In genomic region chr19:48618278-48618915, GRCh38 we compare ENCODE assay signal across 9 cellular contexts. TPM values are rescaled to one million over a fixed set of nuclear protein-coding genes. Genes with fewer than 3 reads are reported as not detected.
DNase-seq lines count a peak whose midpoint lies in the region; FAIRE-seq and TF ChIP-seq lines count a peak whose summit lies in the region.
"Had no signal": no experiment of that assay in that cellular context is flagged by ENCODE, and none has a peak within 500 bp of the region (broad histone marks: within the 10 kb centered on the region; RNA-seq: fewer than 3 reads in every experiment).

No MANE protein-coding gene starts in this region.

- H3K4me3 ChIP-seq in HAP-1 (peak overlapping the region; percentile 96), left ventricle myocardium inferior (peak overlapping the region; percentile 79), small intestine (ENCODE audit: low read depth in 1 of 2, low read length in 2 of 2) (peak overlapping the region; percentile 79 to 81)

- peak overlapping the region; percentile 88 for H3K27ac ChIP-seq in left ventricle myocardium inferior (replicated peaks)
- peak overlapping the region; percentile 72 to 95 for H3K27ac ChIP-seq in small intestine (ENCODE audit: low read depth in 1 of 2, low read length in 1 of 2)

- H3K9me3 Mint-ChIP-seq in activated CD4-positive, alpha-beta memory T cell treated with anti-CD3 and anti-CD28 coated beads for 36 hours, result no peaks in the 10 kb centered on the region

- POLR2A ChIA-PET in activated CD4-positive, alpha-beta memory T cell treated with anti-CD3 and anti-CD28 coated beads for 36 hours (lab: Charles Lee), result interaction anchor here (0.6 to 2.6 kb wide), 8 partner anchors 9 to 284 kb away, joined by 3 to 15 read pairs (median 5); partner anchors contain the start of gene CA11

- in situ Hi-C loops in HAP-1 (cut with MboI; ENCODE audit: low sequenced_read_pairs), result no loop called here

- H3K27ac Mint-ChIP-seq in activated CD4-positive, alpha-beta memory T cell treated with anti-CD3 and anti-CD28 coated beads for 36 hours, result peak overlapping the region; percentile 97

- FAIRE-seq in small intestine (lab: Jason Lieb, UNC), result no peak

- peaks cover 28% of the 10 kb centered on the region for H3K4me1 ChIP-seq in HAP-1
- peaks cover 75% of the 10 kb centered on the region for H3K4me1 ChIP-seq in left ventricle myocardium inferior
- peaks cover 0 to 5% of the 10 kb centered on the region in 2 donors for H3K4me1 ChIP-seq in small intestine (ENCODE audit: control insufficient read depth in 2 of 2, insufficient read depth in 1 of 2, low read depth in 1 of 2, low read length in 1 of 2)

- no peak for TF ChIP-seq CTCF in left ventricle myocardium inferior (IDR thresholded peaks at IDR 0.05; ENCODE audit: borderline replicate concordance)

- CTCF ChIA-PET in activated CD4-positive, alpha-beta memory T cell treated with anti-CD3 and anti-CD28 coated beads for 36 hours (lab: Charles Lee), result interaction anchor here (0.9 to 1.8 kb wide), 3 partner anchors 9 to 30 kb away, joined by 3 to 6 read pairs (median 4); partner anchors contain the start of gene CA11

- H3K36me3 Mint-ChIP-seq in activated CD4-positive, alpha-beta memory T cell treated with anti-CD3 and anti-CD28 coated beads for 36 hours, result peaks cover 53% of the 10 kb centered on the region

- H3K4me3 Mint-ChIP-seq in activated CD4-positive, alpha-beta memory T cell treated with anti-CD3 and anti-CD28 coated beads for 36 hours, result peak overlapping the region; percentile 96

- DNase-seq in HAP-1 (ENCODE audit: low spot score in 2 of 2), result no peak
- DNase-seq in activated CD4-positive, alpha-beta memory T cell treated with anti-CD3 and anti-CD28 coated beads for 36 hours, result no peak
- no peak for DNase-seq in left ventricle myocardium inferior
- no peak for DNase-seq in small intestine
- no peak for DNase-seq in DMS153 treated with DMSO at 0.1 percent for 48 hours (lab: John Stamatoyannopoulos, UW; ENCODE audit: unreplicated experiment)
- no peak for DNase-seq in NOMO-1 treated with dmso at 0.1 percent for 144 hours (lab: John Stamatoyannopoulos, UW; ENCODE audit: unreplicated experiment)
- DNase-seq in AG20443 (ENCODE audit: low spot score), result no peak
- no peak for DNase-seq in activated CD8-positive, alpha-beta memory T cell treated with anti-CD3 and anti-CD28 coated beads, Interleukin-2, amount 50 U/mL, for 48 hours

- H3K27me3 Mint-ChIP-seq in activated CD4-positive, alpha-beta memory T cell treated with anti-CD3 and anti-CD28 coated beads for 36 hours, result no peaks in the 10 kb centered on the region

- no peaks in the 10 kb centered on the region for H3K27me3 ChIP-seq in HAP-1 (ENCODE audit: low read depth)
- H3K27me3 ChIP-seq in left ventricle myocardium inferior (ENCODE audit: low read depth), result no peaks in the 10 kb centered on the region
- no peaks in the 10 kb centered on the region for H3K27me3 ChIP-seq in small intestine (ENCODE audit: control insufficient read depth in 2 of 2, insufficient read depth in 2 of 2, low read length in 2 of 2)

- intact Hi-C loops in activated CD4-positive, alpha-beta memory T cell treated with anti-CD3 and anti-CD28 coated beads for 36 hours (cut with micrococcal nuclease), result loop anchor here (5.0 kb wide), 1 partner anchor 286 kb away; no protein-coding TSS in a partner anchor
- intact Hi-C loops in left ventricle myocardium inferior (cut with micrococcal nuclease), result no loop called here

- 1% methylated on average over 18 of the region's 18 CpGs for WGBS in small intestine, 3 donors

- H3K4me1 Mint-ChIP-seq in activated CD4-positive, alpha-beta memory T cell treated with anti-CD3 and anti-CD28 coated beads for 36 hours (ENCODE audit: low read depth), result peaks cover 50% of the 10 kb centered on the region

- peaks cover 44% of the 10 kb centered on the region for H3K36me3 ChIP-seq in HAP-1 (replicated peaks)
- H3K36me3 ChIP-seq in left ventricle myocardium inferior, result peaks cover 42% of the 10 kb centered on the region
- peaks cover 0 to 16% of the 10 kb centered on the region in 2 donors for H3K36me3 ChIP-seq in small intestine (ENCODE audit: control insufficient read depth in 2 of 2, insufficient read depth in 2 of 2, low read length in 2 of 2)

- H3K9me3 ChIP-seq in HAP-1 (no peaks in the 10 kb centered on the region), left ventricle myocardium inferior (replicated peaks) (no peaks in the 10 kb centered on the region), small intestine (ENCODE audit: control insufficient read depth, low read depth) (no peaks in the 10 kb centered on the region)

RNA-seq across cellular contexts. Expression of gene RPL18, which starts 0.6 kb away (rescaled TPM):
- 1,000 to 10,000 TPM; 2,095 to 2,140 TPM for total RNA-seq in activated CD4-positive, alpha-beta memory T cell treated with anti-CD3 and anti-CD28 coated beads for 36 hours
- 530 TPM for total RNA-seq in left ventricle myocardium inferior
- polyA plus RNA-seq in small intestine, result 1,000 to 10,000 TPM; 2,250 to 3,184 (median 2,942) TPM

RNA-seq across cellular contexts. Expression of gene SPHK2, which starts 0.9 kb away (rescaled TPM):
- total RNA-seq in activated CD4-positive, alpha-beta memory T cell treated with anti-CD3 and anti-CD28 coated beads for 36 hours, result 10 to 100 TPM; 24.1 to 24.6 TPM
- total RNA-seq in left ventricle myocardium inferior, result 8.0 TPM
- polyA plus RNA-seq in small intestine, result 10 to 100 TPM; 46.8 to 85.7 (median 53.0) TPM

RNA-seq across cellular contexts. Expression of gene FAM83E, which starts 3.5 kb away (rescaled TPM):
- total RNA-seq in activated CD4-positive, alpha-beta memory T cell treated with anti-CD3 and anti-CD28 coated beads for 36 hours, result 1 to 10 TPM; 2.2 to 2.4 TPM
- total RNA-seq in left ventricle myocardium inferior, result not detected
- polyA plus RNA-seq in small intestine, result 100 to 1,000 TPM in 1 of 3 donors, 10 to 100 TPM in 2; 76.6 to 104 (median 94.0) TPM

RNA-seq across cellular contexts. Expression of gene SPACA4, which starts 11.9 kb away (rescaled TPM):
- total RNA-seq in activated CD4-positive, alpha-beta memory T cell treated with anti-CD3 and anti-CD28 coated beads for 36 hours, result not detected
- not detected for total RNA-seq in left ventricle myocardium inferior
- under 1 TPM in 1 of 3 donors, not detected in 2; 0.22 TPM for polyA plus RNA-seq in small intestine
- total RNA-seq: myocyte had no signal

RNA-seq across cellular contexts. Expression of gene DBP, which starts 18.8 kb away (rescaled TPM):
- 10 to 100 TPM in 1 of 2 experiments, 1 to 10 TPM in 1; 8.3 to 10.4 TPM for total RNA-seq in activated CD4-positive, alpha-beta memory T cell treated with anti-CD3 and anti-CD28 coated beads for 36 hours
- 7.9 TPM for total RNA-seq in left ventricle myocardium inferior
- polyA plus RNA-seq in small intestine, result 10 to 100 TPM; 12.5 to 40.3 (median 35.4) TPM
